1 cellular context compared by ENCODE assay signal in the genomic region with DNA sequence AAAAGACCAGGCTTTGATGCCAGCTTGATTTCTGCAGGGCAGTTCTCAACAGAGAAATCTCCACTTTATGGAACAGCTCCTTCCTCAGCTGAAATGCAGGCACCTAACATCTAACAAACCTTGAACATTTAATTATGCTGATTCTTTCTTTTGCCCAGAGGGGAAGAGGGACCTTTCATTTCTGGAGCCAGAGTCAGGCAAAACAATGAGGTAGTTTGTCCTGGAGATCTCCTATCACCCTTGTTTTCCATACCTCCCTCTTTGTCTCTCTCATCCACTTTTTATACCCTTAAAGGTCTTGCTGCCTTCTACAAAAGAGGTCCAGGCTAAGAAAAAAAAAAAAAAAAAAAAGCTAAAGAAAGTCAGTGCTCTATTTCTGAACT.
TF ChIP-seq lines count a peak whose summit lies in the region.

No MANE protein-coding gene starts in this region.

TF ChIP-seq in SK-N-SH, 30 proteins besides CTCF, POLR2A, EP300 and RAD21 (continued from another document):
- TF ChIP-seq, protein P1, sequence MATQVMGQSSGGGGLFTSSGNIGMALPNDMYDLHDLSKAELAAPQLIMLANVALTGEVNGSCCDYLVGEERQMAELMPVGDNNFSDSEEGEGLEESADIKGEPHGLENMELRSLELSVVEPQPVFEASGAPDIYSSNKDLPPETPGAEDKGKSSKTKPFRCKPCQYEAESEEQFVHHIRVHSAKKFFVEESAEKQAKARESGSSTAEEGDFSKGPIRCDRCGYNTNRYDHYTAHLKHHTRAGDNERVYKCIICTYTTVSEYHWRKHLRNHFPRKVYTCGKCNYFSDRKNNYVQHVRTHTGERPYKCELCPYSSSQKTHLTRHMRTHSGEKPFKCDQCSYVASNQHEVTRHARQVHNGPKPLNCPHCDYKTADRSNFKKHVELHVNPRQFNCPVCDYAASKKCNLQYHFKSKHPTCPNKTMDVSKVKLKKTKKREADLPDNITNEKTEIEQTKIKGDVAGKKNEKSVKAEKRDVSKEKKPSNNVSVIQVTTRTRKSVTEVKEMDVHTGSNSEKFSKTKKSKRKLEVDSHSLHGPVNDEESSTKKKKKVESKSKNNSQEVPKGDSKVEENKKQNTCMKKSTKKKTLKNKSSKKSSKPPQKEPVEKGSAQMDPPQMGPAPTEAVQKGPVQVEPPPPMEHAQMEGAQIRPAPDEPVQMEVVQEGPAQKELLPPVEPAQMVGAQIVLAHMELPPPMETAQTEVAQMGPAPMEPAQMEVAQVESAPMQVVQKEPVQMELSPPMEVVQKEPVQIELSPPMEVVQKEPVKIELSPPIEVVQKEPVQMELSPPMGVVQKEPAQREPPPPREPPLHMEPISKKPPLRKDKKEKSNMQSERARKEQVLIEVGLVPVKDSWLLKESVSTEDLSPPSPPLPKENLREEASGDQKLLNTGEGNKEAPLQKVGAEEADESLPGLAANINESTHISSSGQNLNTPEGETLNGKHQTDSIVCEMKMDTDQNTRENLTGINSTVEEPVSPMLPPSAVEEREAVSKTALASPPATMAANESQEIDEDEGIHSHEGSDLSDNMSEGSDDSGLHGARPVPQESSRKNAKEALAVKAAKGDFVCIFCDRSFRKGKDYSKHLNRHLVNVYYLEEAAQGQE (IDR thresholded peaks at IDR 0.05; ENCODE audit: low read depth, low read length): no peak
- TF ChIP-seq FOSL2 (IDR thresholded peaks at IDR 0.05; ENCODE audit: borderline replicate concordance, low read depth): no peak
- TF ChIP-seq, protein P2, sequence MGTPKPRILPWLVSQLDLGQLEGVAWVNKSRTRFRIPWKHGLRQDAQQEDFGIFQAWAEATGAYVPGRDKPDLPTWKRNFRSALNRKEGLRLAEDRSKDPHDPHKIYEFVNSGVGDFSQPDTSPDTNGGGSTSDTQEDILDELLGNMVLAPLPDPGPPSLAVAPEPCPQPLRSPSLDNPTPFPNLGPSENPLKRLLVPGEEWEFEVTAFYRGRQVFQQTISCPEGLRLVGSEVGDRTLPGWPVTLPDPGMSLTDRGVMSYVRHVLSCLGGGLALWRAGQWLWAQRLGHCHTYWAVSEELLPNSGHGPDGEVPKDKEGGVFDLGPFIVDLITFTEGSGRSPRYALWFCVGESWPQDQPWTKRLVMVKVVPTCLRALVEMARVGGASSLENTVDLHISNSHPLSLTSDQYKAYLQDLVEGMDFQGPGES (IDR thresholded peaks at IDR 0.05; ENCODE audit: low read depth, low read length): no peak
- TF ChIP-seq, protein P3, sequence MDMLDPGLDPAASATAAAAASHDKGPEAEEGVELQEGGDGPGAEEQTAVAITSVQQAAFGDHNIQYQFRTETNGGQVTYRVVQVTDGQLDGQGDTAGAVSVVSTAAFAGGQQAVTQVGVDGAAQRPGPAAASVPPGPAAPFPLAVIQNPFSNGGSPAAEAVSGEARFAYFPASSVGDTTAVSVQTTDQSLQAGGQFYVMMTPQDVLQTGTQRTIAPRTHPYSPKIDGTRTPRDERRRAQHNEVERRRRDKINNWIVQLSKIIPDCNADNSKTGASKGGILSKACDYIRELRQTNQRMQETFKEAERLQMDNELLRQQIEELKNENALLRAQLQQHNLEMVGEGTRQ (IDR thresholded peaks at IDR 0.05; ENCODE audit: borderline replicate concordance, low read depth, low read length): no peak
